1 cellular context compared by ENCODE assay signal in the genomic region with DNA sequence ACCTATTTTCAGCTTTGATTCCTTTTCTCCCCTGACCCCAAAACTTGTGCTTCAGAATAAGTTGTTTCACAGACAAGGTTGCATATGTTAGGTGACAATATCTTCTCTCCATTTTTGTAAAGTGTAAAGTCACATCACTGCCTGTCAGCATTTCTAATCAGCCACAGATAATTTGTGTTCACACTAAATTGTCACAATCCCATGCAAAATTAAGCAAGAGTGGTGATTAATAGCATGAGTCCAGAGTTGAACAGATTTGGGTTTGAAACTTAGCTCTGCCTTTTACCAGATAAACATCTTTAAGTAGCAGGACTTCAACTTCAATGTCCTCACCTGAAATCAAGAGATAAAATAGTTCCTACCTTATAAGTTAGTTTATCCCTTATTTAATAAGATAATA.
TF ChIP-seq lines count a peak whose summit lies in the region.

No MANE protein-coding gene starts in this region.

TF ChIP-seq in IMR-90, 13 proteins besides CTCF, POLR2A, EP300 and RAD21:
- TF ChIP-seq MAFK (IDR thresholded peaks at IDR 0.05; ENCODE audit: low read depth, low read length) (no peak), CEBPB (IDR thresholded peaks at IDR 0.05; ENCODE audit: low read depth, low read length) (peak; percentile 42)
TF ChIP-seq in IMR-90: peak in this region for 1.
